Comparison of ENCODE assay signal across 1 cellular context in the genomic region with DNA sequence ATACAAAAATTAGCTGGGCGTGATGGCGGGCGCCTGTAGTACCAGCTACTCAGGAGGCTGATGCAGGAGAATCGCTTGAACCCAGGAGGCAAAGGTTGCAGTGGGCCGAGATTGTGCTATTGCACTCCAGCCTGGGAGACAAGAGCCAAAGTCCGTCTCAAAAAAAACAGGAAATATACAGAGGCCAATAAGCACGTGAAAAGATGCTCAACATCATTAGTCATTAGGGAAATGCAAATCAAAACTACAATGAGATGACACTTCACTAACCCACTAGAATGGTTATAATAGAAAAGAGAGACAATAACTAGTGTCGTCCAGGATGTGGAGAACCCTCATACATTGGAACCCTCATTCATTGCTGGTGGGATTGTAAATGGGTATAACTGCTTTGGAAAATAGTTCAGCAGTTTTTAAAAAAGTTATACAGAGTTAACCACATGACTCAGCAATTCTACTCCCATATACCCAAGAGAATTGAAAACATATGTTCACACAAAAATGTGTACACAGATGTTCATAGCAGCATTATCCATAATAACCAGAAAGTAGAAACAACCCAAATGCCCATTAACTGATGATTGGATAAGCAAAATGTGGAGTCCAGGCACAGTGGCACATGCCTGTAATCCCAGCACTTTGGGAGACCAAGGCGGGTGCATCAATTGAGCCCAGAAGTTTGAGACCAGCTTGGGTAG.
TF ChIP-seq lines count a peak whose summit lies in the region.

No MANE protein-coding gene starts in this region.

TF ChIP-seq in HepG2, 621 proteins besides CTCF, POLR2A, EP300 and RAD21 (continued from another document):
- TF ChIP-seq PHF8 (CRISPR knock-in tag; IDR thresholded peaks at IDR 0.05) (no peak), SMAD3 (CRISPR knock-in tag; IDR thresholded peaks at IDR 0.05) (no peak), ZNF562 (CRISPR knock-in tag; IDR thresholded peaks at IDR 0.05; ENCODE audit: borderline replicate concordance) (no peak), HNF4G (IDR thresholded peaks at IDR 0.05; ENCODE audit: borderline replicate concordance, low read depth, low read length) (peak; percentile 21; the same call in 1 of the 2 replicates), HNF4G (CRISPR knock-in tag; IDR thresholded peaks at IDR 0.05; ENCODE audit: borderline replicate concordance, low read depth) (no peak), ZNF598 (CRISPR knock-in tag; IDR thresholded peaks at IDR 0.05; ENCODE audit: borderline replicate concordance) (no peak), NFE2L2 (IDR thresholded peaks at IDR 0.05; ENCODE audit: low read length) (peak; percentile 92)
- TF ChIP-seq, protein P1, sequence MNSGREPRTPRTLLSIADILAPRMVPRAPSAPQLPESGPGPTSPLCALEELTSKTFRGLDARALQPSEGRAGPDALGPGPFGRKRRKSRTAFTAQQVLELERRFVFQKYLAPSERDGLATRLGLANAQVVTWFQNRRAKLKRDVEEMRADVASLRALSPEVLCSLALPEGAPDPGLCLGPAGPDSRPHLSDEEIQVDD (CRISPR knock-in tag; IDR thresholded peaks at IDR 0.05; ENCODE audit: borderline replicate concordance): no peak
